In genomic region chr4:185013715-185014114, GRCh38 we compare ENCODE assay signal across 1 cellular context.
TF ChIP-seq lines count a peak whose summit lies in the region.

No MANE protein-coding gene starts in this region.

TF ChIP-seq in HepG2, 621 proteins besides CTCF, POLR2A, EP300 and RAD21 (continued from another document):
- TF ChIP-seq MLXIP (CRISPR knock-in tag; IDR thresholded peaks at IDR 0.05; ENCODE audit: borderline replicate concordance) (no peak), FOXC1 (CRISPR knock-in tag; IDR thresholded peaks at IDR 0.05; ENCODE audit: borderline replicate concordance) (no peak), GFI1 (CRISPR knock-in tag; IDR thresholded peaks at IDR 0.05; ENCODE audit: borderline replicate concordance) (no peak), NR2C2 (CRISPR knock-in tag; IDR thresholded peaks at IDR 0.05; ENCODE audit: borderline replicate concordance) (no peak), ZNF576 (CRISPR knock-in tag; IDR thresholded peaks at IDR 0.05) (no peak), PATZ1 (CRISPR knock-in tag; IDR thresholded peaks at IDR 0.05) (no peak), ZBTB14 (CRISPR knock-in tag; IDR thresholded peaks at IDR 0.05) (no peak), ZNF10 (CRISPR knock-in tag; IDR thresholded peaks at IDR 0.05; ENCODE audit: borderline replicate concordance, low read depth) (no peak)
